In genomic region chr9:70410368-70410767, GRCh38 we compare ENCODE assay signal across 8 cellular contexts. TPM values are rescaled to one million over a fixed set of nuclear protein-coding genes. Genes with fewer than 3 reads are reported as not detected.
DNase-seq lines count a peak whose midpoint lies in the region; ATAC-seq, FAIRE-seq and TF ChIP-seq lines count a peak whose summit lies in the region.

No MANE protein-coding gene starts in this region.

- BruUV-seq in HepG2 (replicated peaks; lab: Mats Ljungman, UMichigan), result no TSS peak

- H3K4me3 Mint-ChIP-seq in activated naive CD4-positive, alpha-beta T cell treated with anti-CD3 and anti-CD28 coated beads for 36 hours, result peak overlapping the region; percentile 100

- ATAC-seq in HepG2 (no peak), upper lobe of left lung (ENCODE audit: low FRiP score in 2 of 2) (no peak), HG02759 (IDR thresholded peaks at IDR 0.05; ENCODE audit: unreplicated experiment) (no peak)

- H3K27ac ChIP-seq in adipose tissue (ENCODE audit: low read depth, low read length) (peak overlapping the region; percentile 63), HepG2 (ENCODE audit: extremely low read length, insufficient read depth, low read length) (no peak overlapping the region), upper lobe of left lung (peak overlapping the region; percentile 99 to 100 (median 100))

- WGBS in adipose tissue, 3 donors, result 2 to 4% (median 3%) methylated on average over 1 of the region's 1 CpG
- WGBS in HepG2 (ENCODE audit: low lambda C conversion rate), result 44% methylated on average over 1 of the region's 1 CpG
- WGBS in upper lobe of left lung, 2 donors, result 0 to 4% methylated on average over 1 of the region's 1 CpG

- CTCF ChIA-PET in activated naive CD4-positive, alpha-beta T cell treated with anti-CD3 and anti-CD28 coated beads for 36 hours (lab: Charles Lee), result interaction anchor here (0.6 to 1.3 kb wide), 6 partner anchors 10 to 384 kb away, joined by 3 to 4 read pairs (median 3); no protein-coding TSS in a partner anchor
- CTCF ChIA-PET in HepG2 (lab: Yijun Ruan, JAX; ENCODE audit: low intra/inter-chr PET ratio, low total read pairs), result no interaction called here

- H3K9me3 Mint-ChIP-seq in activated naive CD4-positive, alpha-beta T cell treated with anti-CD3 and anti-CD28 coated beads for 36 hours, result no peaks in the 10 kb centered on the region

- in situ Hi-C loops in HepG2 (cut with HindIII; ENCODE audit: extremely low pct_ligation_motif_present, low pct_unique_long_range_greater_than_20kb), result loop anchor here (10.0 kb wide), 1 partner anchor 146 kb away; no protein-coding TSS in a partner anchor

- H3K4me3 ChIP-seq in HepG2 (replicated peaks in 1 of 3; ENCODE audit: insufficient read depth in 1 of 3, low read depth in 2 of 3, low read length in 3 of 3) (peak overlapping the region; percentile 74 to 88 (median 84); a peak in 5 of 6 replicates), upper lobe of left lung (peak overlapping the region; percentile 58 to 83 (median 75))

- H4K20me1 ChIP-seq in HepG2 (ENCODE audit: insufficient read depth, low read length), result peaks cover 23% of the 10 kb centered on the region; the same call in 1 of the 2 replicates

- peaks cover 0 to 9% of the 10 kb centered on the region in 2 experiments; a peak in 2 of 5 replicates for H3K27me3 ChIP-seq in HepG2 (ENCODE audit: control insufficient read depth in 1 of 2, insufficient read depth in 2 of 2, low read length in 2 of 2)
- H3K27me3 ChIP-seq in upper lobe of left lung, result no peaks in the 10 kb centered on the region

- no peak for TF ChIP-seq EP300 in HepG2 (IDR thresholded peaks at IDR 0.05; ENCODE audit: low read depth in 2 of 2, low read length in 2 of 2)
- TF ChIP-seq EP300 in HepG2 (CRISPR knock-in tag; IDR thresholded peaks at IDR 0.05; ENCODE audit: borderline replicate concordance), result no peak
- TF ChIP-seq EP300 in upper lobe of left lung (IDR thresholded peaks at IDR 0.05), result no peak

- POLR2A ChIA-PET in HepG2 (lab: Yijun Ruan, JAX), result interaction anchor here (0.7 to 3.4 kb wide), 3 partner anchors 10 to 74 kb away, joined by 3 to 49 read pairs (median 8); no protein-coding TSS in a partner anchor

- no peaks in the 10 kb centered on the region for H3K27me3 Mint-ChIP-seq in activated naive CD4-positive, alpha-beta T cell treated with anti-CD3 and anti-CD28 coated beads for 36 hours (ENCODE audit: low read depth)

- no peak for TF ChIP-seq RAD21 in HepG2 (CRISPR knock-in tag; IDR thresholded peaks at IDR 0.05)

- H3K27ac Mint-ChIP-seq in activated naive CD4-positive, alpha-beta T cell treated with anti-CD3 and anti-CD28 coated beads for 36 hours, result peak overlapping the region; percentile 99

- peak overlapping the region; percentile 89; the same call in 1 of the 2 replicates for H3K9ac ChIP-seq in HepG2 (ENCODE audit: insufficient read depth, low read depth, low read length)

- peaks cover 67% of the 10 kb centered on the region for H3K79me2 ChIP-seq in HepG2 (ENCODE audit: insufficient read depth, low read length)

- peaks cover 40% of the 10 kb centered on the region for H3K36me3 Mint-ChIP-seq in activated naive CD4-positive, alpha-beta T cell treated with anti-CD3 and anti-CD28 coated beads for 36 hours (ENCODE audit: low read depth)

- H3K9me3 ChIP-seq in HepG2 (ENCODE audit: low read length) (no peaks in the 10 kb centered on the region), upper lobe of left lung (no peaks in the 10 kb centered on the region)

- intact Hi-C loops in activated naive CD4-positive, alpha-beta T cell treated with anti-CD3 and anti-CD28 coated beads for 36 hours (cut with micrococcal nuclease), result loop anchor here (1.0 to 5.0 kb wide), 5 partner anchors 12 to 1357 kb away; partner anchors contain the start of genes CEMIP2 and SMC5
- intact Hi-C loops in HepG2 (cut with micrococcal nuclease; ENCODE audit: unreplicated experiment), result loop anchor here (5.0 kb wide), 2 partner anchors 58 to 153 kb away; partner anchors contain the start of gene SMC5

- H3K4me1 ChIP-seq in HepG2 (ENCODE audit: insufficient read depth, low read length) (peaks cover 64% of the 10 kb centered on the region), upper lobe of left lung (peaks cover 49 to 60% (median 52%) of the 10 kb centered on the region in 4 donors)

- no peak for TF ChIP-seq CTCF in HepG2 (CRISPR knock-in tag; IDR thresholded peaks at IDR 0.05)
- TF ChIP-seq CTCF in upper lobe of left lung (IDR thresholded peaks at IDR 0.05), result peak in 1 of 6 experiments; percentile 2

- peaks cover 57% of the 10 kb centered on the region for H3K4me1 Mint-ChIP-seq in activated naive CD4-positive, alpha-beta T cell treated with anti-CD3 and anti-CD28 coated beads for 36 hours (ENCODE audit: low read depth)

- no peaks in the 10 kb centered on the region for H3K36me3 ChIP-seq in HepG2 (replicated peaks in 1 of 2; ENCODE audit: control insufficient read depth in 1 of 2, insufficient read depth in 2 of 2, low read length in 2 of 2)
- H3K36me3 ChIP-seq in upper lobe of left lung, result peaks cover 0 to 8% (median 1%) of the 10 kb centered on the region in 4 donors

- TF ChIP-seq POLR2A in HepG2 (IDR thresholded peaks at IDR 0.05; ENCODE audit: insufficient read depth in 1 of 2, low read depth in 2 of 2, low read length in 2 of 2) (no peak), upper lobe of left lung (IDR thresholded peaks at IDR 0.05) (peak in 1 of 4 donors; percentile 24)

- no peak for FAIRE-seq in HepG2 (lab: Jason Lieb, UNC)

- H2AFZ ChIP-seq in HepG2 (ENCODE audit: low read length), result no peak overlapping the region

- H3K4me2 ChIP-seq in HepG2 (ENCODE audit: low read depth, low read length), result peak overlapping the region; percentile 99

- peak; percentile 28 for DNase-seq in activated naive CD4-positive, alpha-beta T cell treated with anti-CD3 and anti-CD28 coated beads for 36 hours
- no peak for DNase-seq in activated naive CD4-positive, alpha-beta T cell treated with anti-CD3 and anti-CD28 coated beads, Interleukin-2, amount 50 U/mL, for 16 hours
- DNase-seq in HepG2 (ENCODE audit: low spot score), result no peak
- no peak for DNase-seq in upper lobe of left lung
- DNase-seq in inferior parietal cortex (ENCODE audit: extremely low spot score), result no peak
- no peak for DNase-seq in HT-29 (ENCODE audit: low spot score)

TF ChIP-seq in HepG2, 621 proteins besides CTCF, POLR2A, EP300 and RAD21 (continues in another document):
- TF ChIP-seq ZFX (CRISPR knock-in tag; IDR thresholded peaks at IDR 0.05; ENCODE audit: low read depth), result no peak
- TF ChIP-seq UBTF (CRISPR knock-in tag; IDR thresholded peaks at IDR 0.05), result no peak
- no peak for TF ChIP-seq ARNT2 (CRISPR knock-in tag; IDR thresholded peaks at IDR 0.05; ENCODE audit: low read depth)
- TF ChIP-seq RCOR2 (CRISPR knock-in tag; IDR thresholded peaks at IDR 0.05), result no peak
- TF ChIP-seq HOXA5 (CRISPR knock-in tag; IDR thresholded peaks at IDR 0.05), result no peak
- no peak for TF ChIP-seq ATM (IDR thresholded peaks at IDR 0.05; ENCODE audit: borderline replicate concordance)

RNA-seq across cellular contexts. Expression of gene KLF9, which starts 4.1 kb away (rescaled TPM):
- total RNA-seq in activated naive CD4-positive, alpha-beta T cell treated with anti-CD3 and anti-CD28 coated beads for 36 hours, result 10 to 100 TPM; 44.2 to 45.0 TPM
- 100 to 1,000 TPM in 1 of 3 donors, 10 to 100 TPM in 2; 23.1 to 115 (median 48.5) TPM for polyA plus RNA-seq in adipose tissue
- total RNA-seq in HepG2 (2016; rRNA removed; fragmentation: Illumina TruSeq; extraction: Trizol), result 5.7 and 7.2 TPM in 2 replicates
- total RNA-seq in HepG2 (2016; cell fraction: cytosol; rRNA removed; fragmentation: Illumina TruSeq; extraction: Trizol; ENCODE audit: low read depth), result 0.79 and 0.81 TPM in 2 replicates
- total RNA-seq in HepG2 (2016; cell fraction: insoluble cytoplasmic fraction; rRNA removed; fragmentation: Illumina TruSeq; extraction: Trizol), result 5.6 and 6.3 TPM in 2 replicates
- total RNA-seq in HepG2 (2016; cell fraction: membrane; rRNA removed; fragmentation: Illumina TruSeq; extraction: Trizol), result 3.6 and 4.2 TPM in 2 replicates
- total RNA-seq in HepG2 (2016; cell fraction: nucleus; rRNA removed; fragmentation: Illumina TruSeq; extraction: Trizol), result 6.0 and 6.2 TPM in 2 replicates
- 7.1 and 7.2 TPM in 2 replicates for polyA plus RNA-seq in HepG2 (2011; rRNA removed)
- polyA plus RNA-seq in HepG2 (2011; cell fraction: cytosol; rRNA removed), result 5.3 and 5.8 TPM in 2 replicates
- polyA plus RNA-seq in HepG2 (2011; cell fraction: nucleus; rRNA removed), result 3.3 and 4.2 TPM in 2 replicates
- polyA plus RNA-seq in HepG2 (2012), result 8.3 and 8.5 TPM in 2 replicates
- 0.36 and 0.37 TPM in 2 replicates for polyA plus RNA-seq in HepG2 (2016; cell fraction: cytosol; fragmentation: Illumina TruSeq; extraction: Trizol; ENCODE audit: low read depth)
- polyA plus RNA-seq in HepG2 (2016; cell fraction: insoluble cytoplasmic fraction; fragmentation: Illumina TruSeq; extraction: Trizol; ENCODE audit: low read depth), result 7.0 TPM in 2 replicates
- 1.6 and 2.0 TPM in 2 replicates for polyA plus RNA-seq in HepG2 (2016; cell fraction: membrane; fragmentation: Illumina TruSeq; extraction: Trizol; ENCODE audit: low read depth)
- 6.3 and 7.1 TPM in 2 replicates for polyA plus RNA-seq in HepG2 (2016; cell fraction: nucleus; fragmentation: Illumina TruSeq; extraction: Trizol; ENCODE audit: insufficient read depth, low read depth)
- polyA minus RNA-seq in HepG2 (2011; rRNA and poly(A)+ RNA removed; ENCODE audit: low replicate concordance), result 2.5 and 9.7 TPM in 2 replicates
- polyA minus RNA-seq in HepG2 (2011; cell fraction: cytosol; rRNA and poly(A)+ RNA removed), result 7.8 and 8.0 TPM in 2 replicates
- 6.2 and 7.5 TPM in 2 replicates for polyA minus RNA-seq in HepG2 (2011; cell fraction: nucleus; rRNA and poly(A)+ RNA removed)
- 100 to 1,000 TPM in 2 of 6 donors, 10 to 100 TPM in 4; 51.8 to 135 (median 83.5) TPM for total RNA-seq in upper lobe of left lung
- total RNA-seq in HT-29 (2014; rRNA removed; shearing (Covaris generic)), result 4.0 and 4.4 TPM in 2 replicates
